Comparison of ENCODE assay signal across 23 cellular contexts in the genomic region with DNA sequence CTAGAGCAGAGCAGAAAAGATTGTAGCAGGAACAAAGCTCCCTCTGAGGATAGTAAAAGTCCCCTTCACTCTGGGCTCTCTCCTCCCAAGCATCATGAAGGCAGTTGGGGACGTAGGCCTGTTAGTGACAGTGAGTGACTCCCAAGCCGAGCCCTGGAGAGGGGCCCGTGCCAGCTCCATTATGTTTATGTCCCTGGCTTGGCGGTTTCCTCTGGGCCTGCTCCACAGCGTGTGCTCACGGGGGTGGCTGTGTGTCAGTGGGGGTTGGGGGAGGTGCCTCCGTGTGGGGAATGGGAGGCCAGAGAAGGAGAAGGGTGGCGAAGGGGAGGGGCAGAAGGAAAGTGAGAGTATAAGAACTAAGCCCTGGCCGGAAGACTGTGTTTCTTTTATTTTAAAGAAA.
A peak's percentile ranks its signal among the peaks of the same experiment; 100 is the strongest.
DNase-seq lines count a peak whose midpoint lies in the region; TF ChIP-seq lines count a peak whose summit lies in the region.
"Had no signal": no experiment of that assay in that cellular context is flagged by ENCODE, and none has a peak within 500 bp of the region (broad histone marks: within the 10 kb centered on the region; RNA-seq: fewer than 3 reads in every experiment).

No MANE protein-coding gene starts in this region.

- no peaks in the 10 kb centered on the region for H3K9me3 ChIP-seq in hepatocyte (ENCODE audit: low read depth)
- H3K9me3 ChIP-seq: neutrophil, stomach, transverse colon had no signal

- H2AFZ ChIP-seq in hepatocyte = no peak overlapping the region

- TF ChIP-seq CTCF in hepatocyte (IDR thresholded peaks at IDR 0.05; ENCODE audit: poor library complexity) (no peak), GM13977 (IDR thresholded peaks at IDR 0.05; ENCODE audit: extremely low read depth, insufficient read depth, missing control alignments) (no peak)

- H4K20me1 ChIP-seq in hepatocyte (ENCODE audit: insufficient read depth, poor library complexity, severe bottlenecking) = no peaks in the 10 kb centered on the region

- H3K27ac ChIP-seq in hepatocyte = no peak overlapping the region
- H3K27ac ChIP-seq: neutrophil, stomach had no signal

- in situ Hi-C loops in GM13977 (cut with MboI; ENCODE audit: low pct_unique_long_range_greater_than_20kb, low sequenced_read_pairs, unreplicated experiment) = no loop called here

- no peaks in the 10 kb centered on the region for H3K9me2 ChIP-seq in hepatocyte (replicated peaks; ENCODE audit: insufficient read depth)

- 44% methylated on average over 9 of the region's 9 CpGs for WGBS in hepatocyte (ENCODE audit: low lambda C conversion rate, missing lambda C conversion rate)

- peak; percentile 36 for DNase-seq in DMS153 (lab: John Stamatoyannopoulos, UW)
- DNase-seq in DMS153 treated with DMSO at 0.1 percent for 48 hours (lab: John Stamatoyannopoulos, UW; ENCODE audit: unreplicated experiment) = no peak
- DNase-seq in NCI-H69 (lab: John Stamatoyannopoulos, UW) = peak; percentile 92
- DNase-seq in hepatocyte (ENCODE audit: low spot score) = peak; percentile 16
- DNase-seq in putamen (ENCODE audit: low spot score) = peak; percentile 6
- DNase-seq in GM13977 (ENCODE audit: low spot score) = no peak
- DNase-seq in GDM1 (lab: John Stamatoyannopoulos, UW) = no peak
- DNase-seq in stimulated activated CD4-positive, alpha-beta T cell treated with anti-CD3 and anti-CD28 coated beads, Interleukin-2, amount 100 ng/mL, for 48 hours = no peak
- DNase-seq: 8988T; activated CD4-positive, alpha-beta T cell treated with anti-CD3 and anti-CD28 coated beads, Interleukin-2, amount 50 U/mL, for 4 hours; activated naive CD4-positive, alpha-beta T cell treated with Interleukin-2 at 50 U/mL for 16 hours; CD4-positive, CD25-positive, alpha-beta regulatory T cell; effector CD4-positive, alpha-beta T cell; HCEC 1CT; heart left ventricle; kidney glomerular epithelial cell; NCI-H146; NCI-H526 treated with DMSO at 0.1 percent for 48 hours; stomach; T1000; transverse colon had no signal

- H3K79me2 ChIP-seq in hepatocyte = no peaks in the 10 kb centered on the region

- H3K4me2 ChIP-seq in hepatocyte = no peak overlapping the region

- peaks cover 6% of the 10 kb centered on the region for H3K27me3 ChIP-seq in hepatocyte
- H3K27me3 ChIP-seq: heart left ventricle, neutrophil, transverse colon had no signal

- H3K4me1 ChIP-seq in hepatocyte (ENCODE audit: insufficient read depth) = peaks cover 5% of the 10 kb centered on the region
- H3K4me1 ChIP-seq: heart left ventricle, transverse colon had no signal

- H3K36me3 ChIP-seq in hepatocyte (replicated peaks; ENCODE audit: insufficient read depth, low read depth) = no peaks in the 10 kb centered on the region
- H3K36me3 ChIP-seq: heart left ventricle, neutrophil, stomach, transverse colon had no signal

- no peak overlapping the region for H3K4me3 ChIP-seq in hepatocyte
- H3K4me3 ChIP-seq: heart left ventricle, K562, stomach, transverse colon had no signal

Comparison
In these comparisons a context has a peak if more than half of its experiments do, and no peak if none do; other contexts are left out.
1. DNase-seq: peak in DMS153 (single experiment), NCI-H69 (single experiment), hepatocyte (single experiment) and putamen (single experiment); none in DMS153 treated with DMSO at 0.1 percent for 48 hours (single experiment), GM13977 (single experiment), GDM1 (single experiment) and stimulated activated CD4-positive, alpha-beta T cell treated with anti-CD3 and anti-CD28 coated beads, Interleukin-2, amount 100 ng/mL, for 48 hours (0 of 2).